1 cellular context compared by ENCODE assay signal in genomic region chr12:39145175-39145999, GRCh38.
TF ChIP-seq lines count a peak whose summit lies in the region.

No MANE protein-coding gene starts in this region.

TF ChIP-seq in WTC11, 78 proteins besides CTCF, POLR2A, EP300 and RAD21 (continued from another document):
- TF ChIP-seq ARID4B (CRISPR knock-in tag; IDR thresholded peaks at IDR 0.05; ENCODE audit: borderline replicate concordance) (no peak), ZNF671 (CRISPR knock-in tag; IDR thresholded peaks at IDR 0.05) (no peak), ZNF512 (CRISPR knock-in tag; IDR thresholded peaks at IDR 0.05; ENCODE audit: borderline replicate concordance) (no peak), RORB (CRISPR knock-in tag; IDR thresholded peaks at IDR 0.05) (no peak), USF1 (CRISPR knock-in tag; IDR thresholded peaks at IDR 0.05) (0 out of 2 replicates have a peak, but pooled peaks have one; percentile 22), SP1 (CRISPR knock-in tag; conservative IDR thresholded peaks at IDR 0.05) (0 out of 2 replicates have a peak, but pooled peaks have one; percentile 30), SMAD3 (CRISPR knock-in tag; IDR thresholded peaks at IDR 0.05; ENCODE audit: borderline replicate concordance) (no peak), ZSCAN18 (CRISPR knock-in tag; IDR thresholded peaks at IDR 0.05) (no peak), GABPB1 (CRISPR knock-in tag; IDR thresholded peaks at IDR 0.05) (no peak), CREM (CRISPR knock-in tag; IDR thresholded peaks at IDR 0.05) (no peak), MAX (CRISPR knock-in tag; IDR thresholded peaks at IDR 0.05) (peak; percentile 49; the same call in 1 of the 2 replicates), PRRX2 (CRISPR knock-in tag; IDR thresholded peaks at IDR 0.05) (no peak), ZBTB43 (CRISPR knock-in tag; IDR thresholded peaks at IDR 0.05) (no peak), JAZF1 (CRISPR knock-in tag; IDR thresholded peaks at IDR 0.05) (no peak), HMGXB4 (CRISPR knock-in tag; IDR thresholded peaks at IDR 0.05) (peak; percentile 82), NFATC4 (CRISPR knock-in tag; IDR thresholded peaks at IDR 0.05) (no peak), FOXP4 (CRISPR knock-in tag; IDR thresholded peaks at IDR 0.05) (peak; percentile 59; the same call in 1 of the 2 replicates), PREB (CRISPR knock-in tag; IDR thresholded peaks at IDR 0.05; ENCODE audit: borderline replicate concordance) (no peak)
